In the genomic region with DNA sequence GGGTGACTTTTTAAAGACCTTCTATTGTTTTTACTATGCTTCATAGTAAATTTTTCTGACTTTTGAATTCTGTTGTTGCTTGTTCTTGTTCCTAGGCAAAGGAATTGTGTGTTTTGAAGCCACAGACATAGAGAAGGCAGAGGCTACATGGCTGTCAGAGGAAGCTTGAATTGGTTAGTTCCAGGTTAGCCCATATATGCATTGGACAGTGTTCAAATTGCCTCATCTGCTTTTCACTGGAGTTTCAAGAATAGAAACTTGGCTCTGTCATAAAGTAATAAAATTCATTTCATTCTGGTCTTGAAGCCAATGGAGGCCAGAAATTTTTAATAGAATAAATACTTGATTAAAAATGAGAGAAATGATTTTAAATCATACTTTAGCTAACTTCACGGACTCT, we compare ENCODE assay signal across 27 cellular contexts.
"Had no signal": no experiment of that assay in that cellular context is flagged by ENCODE, and none has a peak within 500 bp of the region (broad histone marks: within the 10 kb centered on the region; RNA-seq: fewer than 3 reads in every experiment).

No MANE protein-coding gene starts in this region.

- H3K79me2 ChIP-seq: parathyroid adenoma had no signal

- H3K9me3 ChIP-seq: neutrophil, ovary, psoas muscle, right lobe of liver, stomach, thoracic aorta, thyroid gland, tibial nerve, upper lobe of left lung, vagina had no signal

- H3K9ac ChIP-seq: parathyroid adenoma had no signal

- ATAC-seq: naive thymus-derived CD8-positive, alpha-beta T cell; natural killer cell treated with Interleukin-12 subunit alpha and Interleukin-12 subunit beta and Interleukin-15 and Interleukin-18, amount 100 ng/mL, for 72 hours; psoas muscle; right cardiac atrium; right lobe of liver; stimulated activated effector memory CD8-positive, alpha-beta T cell treated with anti-CD3 and anti-CD28 coated beads, Interleukin-12 subunit alpha, Interleukin-12 subunit beta, amount 100 ng/mL, for 72 hours; stimulated activated naive B cell treated with anti-CD40 and anti-IgM and Interleukin-4, amounts not matched to agents 10 μg/mL and 1 μg/mL and 100 μg/mL, for 72 hours had no signal

- H3K27ac ChIP-seq: neutrophil, ovary, parathyroid adenoma, psoas muscle, right lobe of liver, sigmoid colon, stomach, thoracic aorta, thyroid gland, tibial nerve, upper lobe of left lung, vagina had no signal

- DNase-seq: naive thymus-derived CD8-positive, alpha-beta T cell; nephron progenitor cell; nucleus accumbens; ovary; posterior cingulate gyrus; psoas muscle; right cardiac atrium; right lobe of liver; sigmoid colon; small intestine; stimulated activated CD4-positive, alpha-beta T cell treated with anti-CD3 and anti-CD28 coated beads, Interleukin-15, amount 100 ng/mL, for 24 hours; stimulated activated CD4-positive, alpha-beta T cell treated with anti-CD3 and anti-CD28 coated beads, Interleukin-2, amount 100 ng/mL, for 24 hours; stimulated activated CD4-positive, alpha-beta T cell treated with anti-CD3 and anti-CD28 coated beads, Interleukin-2, amount 100 ng/mL, for 48 hours; stimulated activated CD4-positive, alpha-beta T cell treated with anti-CD3 and anti-CD28 coated beads, Interleukin-4, amount 100 ng/mL, for 24 hours; stimulated activated naive B cell treated with anti-CD40 and anti-IgM and Interleukin-4, amounts not matched to agents 10 μg/mL and 1 μg/mL and 100 μg/mL, for 72 hours; stimulated activated naive CD4-positive, alpha-beta T cell treated with Interleukin-2 at 50 U/mL for 16 hours; stomach; thyroid gland; trophoblast cell; upper lobe of left lung had no signal

- H3K4me1 ChIP-seq: parathyroid adenoma, psoas muscle, right lobe of liver, stomach, thyroid gland, upper lobe of left lung, vagina had no signal

- H3K27me3 ChIP-seq: neutrophil, ovary, right lobe of liver, sigmoid colon, stomach, thyroid gland, tibial nerve, upper lobe of left lung, vagina had no signal

- H3K36me3 ChIP-seq: neutrophil, ovary, right lobe of liver, sigmoid colon, stomach, thoracic aorta, thyroid gland, tibial nerve, upper lobe of left lung, vagina had no signal

- H3K4me3 ChIP-seq: ovary, psoas muscle, right lobe of liver, sigmoid colon, stomach, thoracic aorta, thyroid gland, tibial nerve, upper lobe of left lung, vagina had no signal

- H2AFZ ChIP-seq: parathyroid adenoma had no signal
